Comparison of ENCODE assay signal across 13 cellular contexts in the genomic region with DNA sequence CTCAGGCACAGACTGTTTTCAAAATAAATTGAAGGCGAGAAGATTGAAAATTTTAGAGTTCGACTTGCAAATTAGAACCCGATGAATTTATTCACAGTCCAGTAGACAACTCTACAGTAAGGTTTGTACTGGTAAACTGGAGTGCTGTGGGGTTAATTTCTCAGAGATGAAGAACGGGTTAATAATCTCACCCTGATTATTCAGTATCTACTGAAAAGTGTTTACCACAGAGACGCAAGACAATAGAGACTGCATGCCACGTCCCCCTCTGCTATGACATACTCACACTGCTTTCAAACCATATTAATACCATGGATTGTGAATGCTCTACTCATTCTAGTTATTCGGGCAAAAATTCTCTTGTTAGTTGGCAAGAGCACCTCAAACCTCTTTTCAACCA. TPM values are rescaled to one million over a fixed set of nuclear protein-coding genes. Genes with fewer than 3 reads are reported as not detected.
DNase-seq lines count a peak whose midpoint lies in the region; ATAC-seq, FAIRE-seq and TF ChIP-seq lines count a peak whose summit lies in the region.
"Had no signal": no experiment of that assay in that cellular context is flagged by ENCODE, and none has a peak within 500 bp of the region (broad histone marks: within the 10 kb centered on the region; RNA-seq: fewer than 3 reads in every experiment).

No MANE protein-coding gene starts in this region.

- no peak for TF ChIP-seq CTCF in OCI-LY7 (conservative IDR thresholded peaks at IDR 0.05; ENCODE audit: low read length)
- no peak for TF ChIP-seq CTCF in H1 (IDR thresholded peaks at IDR 0.05; ENCODE audit: control extremely low read depth in 1 of 3, insufficient read depth in 1 of 3, low read depth in 1 of 3, low read length in 3 of 3)
- no peak for TF ChIP-seq CTCF in ascending aorta (IDR thresholded peaks at IDR 0.05)

- H3K4ac ChIP-seq in H1 (replicated peaks; ENCODE audit: insufficient read length, low read depth, low read length) (no peak overlapping the region), neuronal stem cell (ENCODE audit: low read length) (no peak overlapping the region)

- no peak for TF ChIP-seq RAD21 in H1 (IDR thresholded peaks at IDR 0.05 in 1 of 2, conservative IDR thresholded peaks at IDR 0.05 in 1 of 2; ENCODE audit: low read depth in 2 of 2, low read length in 2 of 2)

- peaks cover 2% of the 10 kb centered on the region for H3K27me3 Mint-ChIP-seq in activated CD8-positive, alpha-beta T cell treated with anti-CD3 and anti-CD28 coated beads, Interleukin-2, amount 10 ng/mL, durations not matched to agents 7 days and 5 days (ENCODE audit: low read depth)

- no peaks in the 10 kb centered on the region for H4K20me1 ChIP-seq in OCI-LY7 (ENCODE audit: insufficient read depth, low read length)
- H4K20me1 ChIP-seq in H1 (replicated peaks in 1 of 2; ENCODE audit: control insufficient read depth in 1 of 2, insufficient read depth in 2 of 2, low read length in 2 of 2) = no peaks in the 10 kb centered on the region

- TF ChIP-seq POLR2A in H1 (IDR thresholded peaks at IDR 0.05; ENCODE audit: control extremely low read depth in 1 of 2, low read depth in 2 of 2, low read length in 2 of 2) = no peak

- ATAC-seq in GM21786 (IDR thresholded peaks at IDR 0.05; ENCODE audit: unreplicated experiment) = no peak
- no peak for ATAC-seq in activated CD8-positive, alpha-beta T cell treated with anti-CD3 and anti-CD28 coated beads, Interleukin-2, amount 10 ng/mL, durations not matched to agents 7 days and 5 days

- H3K23ac ChIP-seq in H1 (ENCODE audit: insufficient read length) = no peak overlapping the region
- H3K23ac ChIP-seq in neuronal stem cell (ENCODE audit: low read depth, low read length, poor library complexity) = no peak overlapping the region

- H2BK20ac ChIP-seq in H1 (ENCODE audit: low read length) = no peak overlapping the region

- no peaks in the 10 kb centered on the region for H3K23me2 ChIP-seq in H1 (ENCODE audit: low read depth, low read length)

- H3K36me3 Mint-ChIP-seq in activated CD8-positive, alpha-beta T cell treated with anti-CD3 and anti-CD28 coated beads, Interleukin-2, amount 10 ng/mL, durations not matched to agents 7 days and 5 days (ENCODE audit: low read depth) = no peaks in the 10 kb centered on the region

- H3K9me2 ChIP-seq in OCI-LY7 (ENCODE audit: insufficient read depth, low read length) = no peaks in the 10 kb centered on the region

- no peak for FAIRE-seq in H1 (lab: Jason Lieb, UNC)

- no peak overlapping the region for H3K56ac ChIP-seq in H1 (replicated peaks; ENCODE audit: insufficient read length, low read depth, low read length)

- POLR2A ChIA-PET in OCI-LY7 (lab: Charles Lee) = interaction anchor here (0.6 kb wide), 1 partner anchor 628 kb away, joined by 4 read pairs; no protein-coding TSS in a partner anchor
- POLR2A ChIA-PET in H1 (lab: Charles Lee; ENCODE audit: partially characterized antibody) = no interaction called here
- POLR2A ChIA-PET in activated CD8-positive, alpha-beta T cell treated with anti-CD3 and anti-CD28 coated beads, Interleukin-2, amount 10 ng/mL, durations not matched to agents 7 days and 5 days (lab: Charles Lee) = no interaction called here

- no peak overlapping the region for H2BK120ac ChIP-seq in H1 (replicated peaks; ENCODE audit: low read depth, low read length)
- no peak overlapping the region for H2BK120ac ChIP-seq in neuronal stem cell (ENCODE audit: low read depth, low read length)

- H3K18ac ChIP-seq in H1 (ENCODE audit: extremely low read depth, low read length) (no peak overlapping the region), neuronal stem cell (ENCODE audit: low read length) (no peak overlapping the region)

- H3K27ac Mint-ChIP-seq in activated CD8-positive, alpha-beta T cell treated with anti-CD3 and anti-CD28 coated beads, Interleukin-2, amount 10 ng/mL, durations not matched to agents 7 days and 5 days = no peak overlapping the region
- H3K27ac Mint-ChIP-seq: nephron progenitor cell had no signal

- H3K27me3 ChIP-seq in ACC112 (ENCODE audit: insufficient read depth, low read length) = no peaks in the 10 kb centered on the region
- H3K27me3 ChIP-seq in H1 (replicated peaks in 1 of 4; ENCODE audit: control insufficient read depth in 3 of 4, extremely low read depth in 1 of 4, insufficient read depth in 3 of 4, low read length in 3 of 4) = no peaks in the 10 kb centered on the region
- peaks cover 0 to 3% (median 0%) of the 10 kb centered on the region in 3 experiments for H3K27me3 ChIP-seq in neuronal stem cell (ENCODE audit: control insufficient read depth in 3 of 3, insufficient read depth in 3 of 3, low read depth in 1 of 3, low read length in 3 of 3)
- no peaks in the 10 kb centered on the region for H3K27me3 ChIP-seq in ascending aorta

- H3K27ac ChIP-seq in ACC112 (ENCODE audit: low read depth, low read length) (peak overlapping the region; percentile 32), OCI-LY7 (ENCODE audit: low read depth, low read length, poor library complexity, severe bottlenecking) (no peak overlapping the region), H1 (ENCODE audit: low read depth, low read length) (no peak overlapping the region), neuronal stem cell (replicated peaks; ENCODE audit: low read length) (no peak overlapping the region), ascending aorta (no peak overlapping the region)
- H3K27ac ChIP-seq: left ventricle myocardium inferior had no signal

- H3K79me2 ChIP-seq in ACC112 (ENCODE audit: control insufficient read depth, insufficient read depth, low read length, unreplicated experiment) (no peaks in the 10 kb centered on the region), OCI-LY7 (ENCODE audit: insufficient read depth, low read depth, low read length) (no peaks in the 10 kb centered on the region), H1 (ENCODE audit: control insufficient read depth in 1 of 2, insufficient read depth in 2 of 2, low read length in 2 of 2) (no peaks in the 10 kb centered on the region)

- no peak overlapping the region for H4K91ac ChIP-seq in H1 (replicated peaks; ENCODE audit: insufficient read length, low read length)
- no peak overlapping the region for H4K91ac ChIP-seq in neuronal stem cell (ENCODE audit: low read depth, low read length, poor library complexity)

- H2AFZ ChIP-seq in ACC112 (ENCODE audit: low read length, unreplicated experiment) = peak overlapping the region; percentile 30
- 0 out of 2 replicates have a peak overlapping the region, but pooled peaks have one; percentile 24 for H2AFZ ChIP-seq in OCI-LY7 (ENCODE audit: low read length)
- H2AFZ ChIP-seq in H1 (ENCODE audit: low read length) = 0 out of 2 replicates have a peak overlapping the region, but pooled peaks have one; percentile 23
- H2AFZ ChIP-seq in neuronal stem cell (ENCODE audit: low read length) = peak overlapping the region; percentile 39

- H3K9me3 ChIP-seq in OCI-LY7 (ENCODE audit: low read length) (no peaks in the 10 kb centered on the region), H1 (ENCODE audit: insufficient read depth in 2 of 2, low read depth in 1 of 2, low read length in 1 of 2) (no peaks in the 10 kb centered on the region), neuronal stem cell (replicated peaks in 1 of 2; ENCODE audit: control insufficient read depth in 2 of 2, insufficient read depth in 1 of 2, low read depth in 1 of 2, low read length in 2 of 2) (no peaks in the 10 kb centered on the region), ascending aorta (no peaks in the 10 kb centered on the region)

- no peak overlapping the region for H3K4me3 Mint-ChIP-seq in activated CD8-positive, alpha-beta T cell treated with anti-CD3 and anti-CD28 coated beads, Interleukin-2, amount 10 ng/mL, durations not matched to agents 7 days and 5 days
- H3K4me3 Mint-ChIP-seq: nephron progenitor cell had no signal

- whole genome bisulfite sequencing in H1 (ENCODE audit: extremely low coverage in 1 of 2, insufficient coverage in 1 of 2, insufficient read length in 1 of 2, insufficient replicate concordance in 2 of 2, low coverage in 1 of 2, low lambda C conversion rate in 2 of 2, missing lambda C conversion rate in 1 of 2), 2 experiments = 76% methylated on average over 7 of the region's 7 CpGs; no CpG with 5 or more reads in 1 of the 2 experiments
- no CpG with 5 or more reads among the region's 7 CpGs for WGBS in neuronal stem cell (ENCODE audit: extremely low coverage in 2 of 2, insufficient read length in 2 of 2, insufficient replicate concordance in 1 of 2), 2 donors

- H3K4me1 Mint-ChIP-seq in activated CD8-positive, alpha-beta T cell treated with anti-CD3 and anti-CD28 coated beads, Interleukin-2, amount 10 ng/mL, durations not matched to agents 7 days and 5 days (ENCODE audit: low read depth) = peaks cover 10% of the 10 kb centered on the region

- no TSS peak for BruUV-seq in OCI-LY7 (replicated peaks; lab: Mats Ljungman, UMichigan)

- H2BK5ac ChIP-seq in H1 (ENCODE audit: low read depth, low read length) (no peak overlapping the region), neuronal stem cell (ENCODE audit: low read length) (no peak overlapping the region)

- H3K14ac ChIP-seq in H1 (ENCODE audit: insufficient read length) (no peak overlapping the region), neuronal stem cell (ENCODE audit: low read length) (no peak overlapping the region)

- DNase-seq in OCI-LY7 (ENCODE audit: low spot score) (no peak), H1 (ENCODE audit: low read depth in 1 of 2, low spot score in 2 of 2) (no peak), neuronal stem cell (ENCODE audit: low spot score) (no peak), SHP77 treated with DMSO at 0.1 percent for 48 hours (lab: John Stamatoyannopoulos, UW) (no peak), ascending aorta (ENCODE audit: low spot score in 2 of 2) (no peak)
- no peak for DNase-seq in activated CD8-positive, alpha-beta T cell treated with anti-CD3 and anti-CD28 coated beads, Interleukin-2, amount 10 ng/mL, durations not matched to agents 7 days and 5 days
- DNase-seq: activated naive CD4-positive, alpha-beta T cell treated with anti-CD3 and anti-CD28 coated beads, Interleukin-2, amount 50 U/mL, for 16 hours; left ventricle myocardium inferior; MV-4-11; nephron progenitor cell had no signal

- CTCF ChIA-PET in OCI-LY7 (lab: Charles Lee; ENCODE audit: unreplicated experiment) = no interaction called here
- CTCF ChIA-PET in H1 (lab: Charles Lee; ENCODE audit: partially characterized antibody) = interaction anchor here (1.4 kb wide), 1 partner anchor 27 kb away, joined by 3 read pairs; no protein-coding TSS in a partner anchor
- CTCF ChIA-PET in activated CD8-positive, alpha-beta T cell treated with anti-CD3 and anti-CD28 coated beads, Interleukin-2, amount 10 ng/mL, durations not matched to agents 7 days and 5 days (lab: Charles Lee) = no interaction called here

- H3K4me2 ChIP-seq in OCI-LY7 (ENCODE audit: low read length) (no peak overlapping the region), H1 (ENCODE audit: insufficient read depth in 1 of 2, low read depth in 2 of 2, low read length in 2 of 2) (0 out of 4 replicates have a peak overlapping the region, but pooled peaks of 1 of the 2 experiments have one; percentile 25), neuronal stem cell (ENCODE audit: insufficient read depth, low read length, poor library complexity, severe bottlenecking) (no peak overlapping the region)

- H2BK12ac ChIP-seq in H1 (ENCODE audit: low read depth, low read length) (no peak overlapping the region), neuronal stem cell (ENCODE audit: low read length) (no peak overlapping the region)

- no peaks in the 10 kb centered on the region for H3K9me3 Mint-ChIP-seq in activated CD8-positive, alpha-beta T cell treated with anti-CD3 and anti-CD28 coated beads, Interleukin-2, amount 10 ng/mL, durations not matched to agents 7 days and 5 days (ENCODE audit: insufficient read depth)
- H3K9me3 Mint-ChIP-seq: nephron progenitor cell had no signal

- H2AK5ac ChIP-seq in H1 (ENCODE audit: low read depth, low read length) = no peak overlapping the region
- H2AK5ac ChIP-seq in neuronal stem cell (ENCODE audit: low read depth, low read length) = no peak overlapping the region

- H4K5ac ChIP-seq in H1 (ENCODE audit: insufficient read length, low read depth, low read length) = no peak overlapping the region

- H3K79me1 ChIP-seq in H1 (ENCODE audit: low read depth, low read length) (no peaks in the 10 kb centered on the region), neuronal stem cell (ENCODE audit: low read depth, low read length) (no peaks in the 10 kb centered on the region)

- H3K4me3 ChIP-seq in ACC112 (ENCODE audit: low read depth, low read length) = no peak overlapping the region
- H3K4me3 ChIP-seq in OCI-LY7 (ENCODE audit: low read depth, low read length, poor library complexity, severe bottlenecking) = no peak overlapping the region
- no peak overlapping the region for H3K4me3 ChIP-seq in H1 (ENCODE audit: extremely low read depth in 1 of 4, insufficient read depth in 2 of 4, low read depth in 3 of 4, low read length in 4 of 4)
- no peak overlapping the region for H3K4me3 ChIP-seq in neuronal stem cell (ENCODE audit: low read length in 2 of 2)
- no peak overlapping the region for H3K4me3 ChIP-seq in ascending aorta
- H3K4me3 ChIP-seq: left ventricle myocardium inferior, skin epidermis had no signal

- H3K9ac ChIP-seq in H1 (replicated peaks in 1 of 4; ENCODE audit: extremely low read depth in 1 of 4, low read depth in 3 of 4, low read length in 3 of 4) = no peak overlapping the region
- H3K9ac ChIP-seq in neuronal stem cell (ENCODE audit: low read depth, low read length, poor library complexity) = no peak overlapping the region

- H3K4me1 ChIP-seq in ACC112 (ENCODE audit: control insufficient read depth, insufficient read depth, low read length, unreplicated experiment) (peaks cover 11% of the 10 kb centered on the region), OCI-LY7 (ENCODE audit: insufficient read depth, low read length, poor library complexity, severe bottlenecking) (peaks cover 9% of the 10 kb centered on the region), H1 (replicated peaks in 1 of 4; ENCODE audit: control insufficient read depth in 3 of 4, insufficient read depth in 4 of 4, low read length in 3 of 4) (peaks cover 0 to 6% (median 3%) of the 10 kb centered on the region in 4 experiments; a peak in 4 of 7 replicates), neuronal stem cell (ENCODE audit: control insufficient read depth in 2 of 2, insufficient read depth in 1 of 2, low read depth in 1 of 2, low read length in 2 of 2) (peaks cover 3 to 7% of the 10 kb centered on the region in 2 donors), ascending aorta (no peaks in the 10 kb centered on the region)
- H3K4me1 ChIP-seq: left ventricle myocardium inferior had no signal

- H2BK15ac ChIP-seq in H1 (ENCODE audit: low read length) (no peak overlapping the region), neuronal stem cell (ENCODE audit: low read length) (no peak overlapping the region)

- no peak for TF ChIP-seq EP300 in H1 (IDR thresholded peaks at IDR 0.05; ENCODE audit: borderline replicate concordance in 1 of 2, low read depth in 2 of 2, low read length in 2 of 2)

- no peaks in the 10 kb centered on the region for H3K36me3 ChIP-seq in ACC112 (ENCODE audit: insufficient read depth, low read length)
- no peaks in the 10 kb centered on the region for H3K36me3 ChIP-seq in OCI-LY7 (ENCODE audit: insufficient read depth, low read length)
- H3K36me3 ChIP-seq in H1 (ENCODE audit: control insufficient read depth in 2 of 4, insufficient read depth in 4 of 4, low read length in 3 of 4) = no peaks in the 10 kb centered on the region
- no peaks in the 10 kb centered on the region for H3K36me3 ChIP-seq in neuronal stem cell (replicated peaks in 1 of 2; ENCODE audit: control insufficient read depth in 2 of 2, insufficient read depth in 2 of 2, low read length in 2 of 2)
- H3K36me3 ChIP-seq in ascending aorta = no peaks in the 10 kb centered on the region
- H3K36me3 ChIP-seq: left ventricle myocardium inferior had no signal

- H4K8ac ChIP-seq in H1 (ENCODE audit: extremely low read depth, insufficient read depth, low read length) (no peak overlapping the region), neuronal stem cell (ENCODE audit: low read depth, low read length) (no peak overlapping the region)

- intact Hi-C loops in OCI-LY7 (cut with micrococcal nuclease; ENCODE audit: unreplicated experiment) = no loop called here
- intact Hi-C loops in ascending aorta (cut with DNase I) = no loop called here

RNA-seq across cellular contexts. Expression of a gene that starts 36.1 kb away (rescaled TPM):
- 7.1 and 19.6 TPM in 2 replicates for total RNA-seq in OCI-LY7 (2014; rRNA removed; shearing (Covaris generic))
- total RNA-seq in OCI-LY7 (2022) (24.7 and 30.8 TPM in 2 replicates), ascending aorta (49.0 TPM)
- total RNA-seq in H1 (2021; fragmentation: NEBNext Ultra II Directional; extraction: Animal tissue kit (Norgen Biotek cat#: 25700)) = 18.1 and 20.5 TPM in 2 replicates
- polyA plus RNA-seq in H1 (2011; rRNA removed) = 5.2 and 9.7 TPM in 2 replicates
- 8.8 TPM for polyA plus RNA-seq in H1 (2011; cell fraction: cytosol; rRNA removed)
- 2.6 TPM for polyA plus RNA-seq in H1 (2011; cell fraction: nucleus; rRNA removed)
- polyA plus RNA-seq in H1 (2012, experiment 1 of 2) = 7.8 to 18.4 TPM (median 8.7 TPM) in 4 replicates
- polyA plus RNA-seq in H1 (2012, experiment 2 of 2) = 2.2 TPM
- 10.8 TPM for polyA plus RNA-seq in H1 (2013, experiment 1 of 2)
- 11.3 TPM for polyA plus RNA-seq in H1 (2013, experiment 2 of 2)
- polyA minus RNA-seq in H1 (2011; rRNA and poly(A)+ RNA removed) = 9.7 and 15.4 TPM in 2 replicates
- polyA minus RNA-seq in H1 (2011; cell fraction: cytosol; rRNA and poly(A)+ RNA removed) = 4.3 TPM
- polyA minus RNA-seq in H1 (2011; cell fraction: nucleus; rRNA and poly(A)+ RNA removed) = 10.5 TPM
- polyA plus RNA-seq in neuronal stem cell (2013, experiment 1 of 2) = 34.9 TPM
- 35.4 TPM for polyA plus RNA-seq in neuronal stem cell (2013, experiment 2 of 2)
- 1 to 10 TPM; 6.7 to 7.1 TPM for total RNA-seq in activated CD8-positive, alpha-beta T cell treated with anti-CD3 and anti-CD28 coated beads, Interleukin-2, amount 10 ng/mL, durations not matched to agents 7 days and 5 days

RNA-seq across cellular contexts. Expression of a gene that starts 48.4 kb away (rescaled TPM):
- total RNA-seq in OCI-LY7 (2014; rRNA removed; shearing (Covaris generic)) = 29.0 and 33.4 TPM in 2 replicates
- total RNA-seq in OCI-LY7 (2022) = 57.6 and 59.8 TPM in 2 replicates
- 54.8 and 71.1 TPM in 2 replicates for total RNA-seq in H1 (2021; fragmentation: NEBNext Ultra II Directional; extraction: Animal tissue kit (Norgen Biotek cat#: 25700))
- polyA plus RNA-seq in H1 (2011; rRNA removed) = 28.0 and 53.4 TPM in 2 replicates
- polyA plus RNA-seq in H1 (2011; cell fraction: cytosol; rRNA removed) = 53.0 TPM
- polyA plus RNA-seq in H1 (2011; cell fraction: nucleus; rRNA removed) = 6.4 TPM
- polyA plus RNA-seq in H1 (2012, experiment 1 of 2) = 31.2 to 76.1 TPM (median 42.9 TPM) in 4 replicates
- polyA plus RNA-seq in H1 (2012, experiment 2 of 2) = 6.2 TPM
- polyA plus RNA-seq in H1 (2013, experiment 1 of 2) = 51.5 TPM
- 51.7 TPM for polyA plus RNA-seq in H1 (2013, experiment 2 of 2)
- polyA minus RNA-seq in H1 (2011; rRNA and poly(A)+ RNA removed) = 18.0 and 28.3 TPM in 2 replicates
- 16.6 TPM for polyA minus RNA-seq in H1 (2011; cell fraction: cytosol; rRNA and poly(A)+ RNA removed)
- 18.0 TPM for polyA minus RNA-seq in H1 (2011; cell fraction: nucleus; rRNA and poly(A)+ RNA removed)
- 68.8 TPM for polyA plus RNA-seq in neuronal stem cell (2013, experiment 1 of 2)
- 71.0 TPM for polyA plus RNA-seq in neuronal stem cell (2013, experiment 2 of 2)
- total RNA-seq in ascending aorta = 25.3 TPM
- total RNA-seq in activated CD8-positive, alpha-beta T cell treated with anti-CD3 and anti-CD28 coated beads, Interleukin-2, amount 10 ng/mL, durations not matched to agents 7 days and 5 days = 10 to 100 TPM; 83.3 to 84.3 TPM
